In genomic region chr4:153571006-153571545, GRCh38 we compare ENCODE assay signal across 21 cellular contexts.
DNase-seq lines count a peak whose midpoint lies in the region; ATAC-seq and TF ChIP-seq lines count a peak whose summit lies in the region.
"Had no signal": no experiment of that assay in that cellular context is flagged by ENCODE, and none has a peak within 500 bp of the region (broad histone marks: within the 10 kb centered on the region; RNA-seq: fewer than 3 reads in every experiment).

No MANE protein-coding gene starts in this region.

- no peak for ATAC-seq in activated T-cell treated with anti-CD3 and anti-CD28 coated beads, Interleukin-2, amount 50 U/mL, for 72 hours (replicated peaks in 1 of 2)
- ATAC-seq in stimulated activated effector memory CD8-positive, alpha-beta T cell treated with anti-CD3 and anti-CD28 coated beads, Interleukin-12 subunit alpha, Interleukin-12 subunit beta, amount 100 ng/mL, for 72 hours: no peak
- ATAC-seq in esophagus mucosa: no peak

- H3K36me3 Mint-ChIP-seq in activated T-cell treated with anti-CD3 and anti-CD28 coated beads, Interleukin-2, amount 50 U/mL, for 72 hours (ENCODE audit: insufficient read depth in 2 of 2): peaks cover 0 to 11% of the 10 kb centered on the region in 2 donors
- peaks cover 3 to 23% (median 5%) of the 10 kb centered on the region in 3 donors for H3K36me3 Mint-ChIP-seq in immature natural killer cell
- H3K36me3 Mint-ChIP-seq in stimulated activated effector memory CD8-positive, alpha-beta T cell treated with anti-CD3 and anti-CD28 coated beads, Interleukin-12 subunit alpha, Interleukin-12 subunit beta, amount 100 ng/mL, for 72 hours: peaks cover 25% of the 10 kb centered on the region

- H3F3A ChIP-seq in SU-DHL-6 (ENCODE audit: insufficient read depth): peaks cover 60% of the 10 kb centered on the region

- peaks cover 45% of the 10 kb centered on the region for H3K36me3 ChIP-seq in SU-DHL-6 (ENCODE audit: low read length)
- H3K36me3 ChIP-seq: MG63, Peyer's patch, tibial nerve had no signal

- TF ChIP-seq CTCF in SU-DHL-6 (IDR thresholded peaks at IDR 0.05; ENCODE audit: insufficient read depth, low read length, poor library complexity, severe bottlenecking): no peak

- no peaks in the 10 kb centered on the region for H4K20me1 ChIP-seq in SU-DHL-6 (ENCODE audit: low read depth, low read length)

- H3K27ac ChIP-seq in SU-DHL-6 (ENCODE audit: low read depth, low read length): peak overlapping the region; percentile 52
- H3K27ac ChIP-seq: tibial nerve had no signal

- H2AFZ ChIP-seq in SU-DHL-6 (ENCODE audit: low read depth, low read length, severe bottlenecking): no peak overlapping the region

- peaks cover 90% of the 10 kb centered on the region for H3K4me1 Mint-ChIP-seq in activated T-cell treated with anti-CD3 and anti-CD28 coated beads, Interleukin-2, amount 50 U/mL, for 72 hours (ENCODE audit: low read depth)
- peaks cover 57 to 86% of the 10 kb centered on the region in 2 donors for H3K4me1 Mint-ChIP-seq in immature natural killer cell
- peaks cover 53% of the 10 kb centered on the region for H3K4me1 Mint-ChIP-seq in stimulated activated effector memory CD8-positive, alpha-beta T cell treated with anti-CD3 and anti-CD28 coated beads, Interleukin-12 subunit alpha, Interleukin-12 subunit beta, amount 100 ng/mL, for 72 hours

- H3K4me3 ChIP-seq in SU-DHL-6 (ENCODE audit: insufficient read depth, low read length, poor library complexity, severe bottlenecking): no peak overlapping the region
- H3K4me3 ChIP-seq: MG63, Peyer's patch, tibial nerve had no signal

- no peak overlapping the region for H3K9ac ChIP-seq in SU-DHL-6 (ENCODE audit: low read length)

- H3K9me3 Mint-ChIP-seq in activated T-cell treated with anti-CD3 and anti-CD28 coated beads, Interleukin-2, amount 50 U/mL, for 72 hours: no peaks in the 10 kb centered on the region
- no peaks in the 10 kb centered on the region for H3K9me3 Mint-ChIP-seq in immature natural killer cell
- H3K9me3 Mint-ChIP-seq in stimulated activated effector memory CD8-positive, alpha-beta T cell treated with anti-CD3 and anti-CD28 coated beads, Interleukin-12 subunit alpha, Interleukin-12 subunit beta, amount 100 ng/mL, for 72 hours: no peaks in the 10 kb centered on the region

- H3K27me3 ChIP-seq in SU-DHL-6 (ENCODE audit: low read length): no peaks in the 10 kb centered on the region
- H3K27me3 ChIP-seq: MG63, Peyer's patch, tibial nerve had no signal

- H3K4me3 Mint-ChIP-seq in activated T-cell treated with anti-CD3 and anti-CD28 coated beads, Interleukin-2, amount 50 U/mL, for 72 hours: peak overlapping the region in 1 of 2 donors; percentile 10
- no peak overlapping the region for H3K4me3 Mint-ChIP-seq in immature natural killer cell
- H3K4me3 Mint-ChIP-seq in stimulated activated effector memory CD8-positive, alpha-beta T cell treated with anti-CD3 and anti-CD28 coated beads, Interleukin-12 subunit alpha, Interleukin-12 subunit beta, amount 100 ng/mL, for 72 hours: no peak overlapping the region

- no peak for DNase-seq in activated T-cell treated with anti-CD3 and anti-CD28 coated beads, Interleukin-2, amount 50 U/mL, for 72 hours
- no peak for DNase-seq in activated T-cell treated with anti-CD3 and anti-CD28 coated beads, Interleukin-2, amount 50 U/mL, for 48 hours
- DNase-seq in immature natural killer cell (no peak), mucosa of gallbladder (ENCODE audit: low spot score) (no peak), GM19238 (ENCODE audit: insufficient read length, low spot score) (no peak)
- DNase-seq in stimulated activated effector memory CD8-positive, alpha-beta T cell treated with anti-CD3 and anti-CD28 coated beads, Interleukin-12 subunit alpha, Interleukin-12 subunit beta, amount 100 ng/mL, for 72 hours (ENCODE audit: low spot score in 2 of 2): no peak
- DNase-seq: activated CD4-positive, CD25-positive, alpha-beta regulatory T cell; amygdala; Calu3; HCEC 1CT; mesendoderm; MG63; NCI-H2029 treated with DMSO at 0.1 percent for 48 hours; NCI-H526 treated with DMSO at 0.1 percent for 48 hours; occipital lobe; Peyer's patch; stimulated activated CD4-positive, alpha-beta T cell treated with anti-CD3 and anti-CD28 coated beads, Interleukin-4, amount 100 ng/mL, for 24 hours; T-helper 1 cell had no signal

- H3K9me2 ChIP-seq in SU-DHL-6 (replicated peaks; ENCODE audit: insufficient read depth, low read length): no peaks in the 10 kb centered on the region

- H3K79me2 ChIP-seq in SU-DHL-6 (ENCODE audit: insufficient read depth, low read length): peaks cover 94% of the 10 kb centered on the region

- H3K9me3 ChIP-seq in SU-DHL-6 (ENCODE audit: insufficient read depth, low read length): no peaks in the 10 kb centered on the region
- H3K9me3 ChIP-seq: MG63, Peyer's patch, tibial nerve had no signal

- H3K27ac Mint-ChIP-seq in activated T-cell treated with anti-CD3 and anti-CD28 coated beads, Interleukin-2, amount 50 U/mL, for 72 hours: peak overlapping the region; percentile 90
- peak overlapping the region in 4 of 6 donors; percentile 45 to 71 (median 52) for H3K27ac Mint-ChIP-seq in immature natural killer cell
- peak overlapping the region; percentile 84 for H3K27ac Mint-ChIP-seq in stimulated activated effector memory CD8-positive, alpha-beta T cell treated with anti-CD3 and anti-CD28 coated beads, Interleukin-12 subunit alpha, Interleukin-12 subunit beta, amount 100 ng/mL, for 72 hours

- no peaks in the 10 kb centered on the region for H3K27me3 Mint-ChIP-seq in activated T-cell treated with anti-CD3 and anti-CD28 coated beads, Interleukin-2, amount 50 U/mL, for 72 hours (ENCODE audit: low read depth)
- peaks cover 0 to 2% (median 1%) of the 10 kb centered on the region in 3 donors for H3K27me3 Mint-ChIP-seq in immature natural killer cell (ENCODE audit: low read depth in 3 of 3)

- no peak overlapping the region for H3K4me2 ChIP-seq in SU-DHL-6 (ENCODE audit: low read depth, low read length, poor library complexity, severe bottlenecking)
